Comparison of ENCODE assay signal across 1 cellular context in the genomic region with DNA sequence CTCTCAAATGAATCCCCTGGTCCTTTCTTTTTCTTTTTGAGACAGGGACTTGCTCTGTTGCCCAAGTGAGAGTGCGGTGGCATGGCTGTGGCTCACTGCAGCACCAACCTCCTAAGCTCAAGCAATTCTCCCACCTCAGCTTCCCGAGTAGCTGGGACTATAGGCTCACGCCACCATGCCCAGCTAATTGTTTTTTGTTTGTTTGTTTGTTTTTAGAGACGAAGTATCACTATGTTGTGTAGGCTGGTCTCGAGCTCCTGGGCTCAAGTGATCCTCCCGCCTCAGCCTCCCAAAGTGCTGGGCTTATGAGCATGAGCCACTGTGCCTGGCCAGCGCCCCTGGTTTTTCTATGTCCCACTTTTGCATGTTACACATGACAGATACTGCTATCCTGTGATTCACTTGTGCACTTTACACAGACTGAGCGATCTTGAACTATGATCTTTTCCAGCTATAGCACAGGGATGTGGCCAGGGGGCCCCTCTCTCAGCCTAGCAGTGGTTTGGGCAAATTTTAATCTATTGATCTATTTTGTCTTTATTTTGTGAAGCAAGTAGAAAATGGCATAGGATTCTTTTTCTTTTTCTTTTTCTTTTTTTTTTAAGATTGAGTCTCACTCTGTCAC.
TF ChIP-seq lines count a peak whose summit lies in the region.

No MANE protein-coding gene starts in this region.

TF ChIP-seq in HepG2, 621 proteins besides CTCF, POLR2A, EP300 and RAD21 (continued from another document and continues in another):
- no peak for TF ChIP-seq ZXDC (CRISPR knock-in tag; IDR thresholded peaks at IDR 0.05)
- TF ChIP-seq CHD2 (IDR thresholded peaks at IDR 0.05; ENCODE audit: low read depth, low read length), result no peak
- TF ChIP-seq ZNF615 (CRISPR knock-in tag; IDR thresholded peaks at IDR 0.05; ENCODE audit: borderline replicate concordance), result no peak
- TF ChIP-seq SATB2 (CRISPR knock-in tag; IDR thresholded peaks at IDR 0.05), result no peak
- no peak for TF ChIP-seq CBFB (CRISPR knock-in tag; IDR thresholded peaks at IDR 0.05)
- TF ChIP-seq ZNF891 (CRISPR knock-in tag; IDR thresholded peaks at IDR 0.05), result no peak
- TF ChIP-seq MTA3 (CRISPR knock-in tag; IDR thresholded peaks at IDR 0.05), result no peak
- no peak for TF ChIP-seq ZNF232 (CRISPR knock-in tag; IDR thresholded peaks at IDR 0.05; ENCODE audit: borderline replicate concordance)
- TF ChIP-seq, protein P1, sequence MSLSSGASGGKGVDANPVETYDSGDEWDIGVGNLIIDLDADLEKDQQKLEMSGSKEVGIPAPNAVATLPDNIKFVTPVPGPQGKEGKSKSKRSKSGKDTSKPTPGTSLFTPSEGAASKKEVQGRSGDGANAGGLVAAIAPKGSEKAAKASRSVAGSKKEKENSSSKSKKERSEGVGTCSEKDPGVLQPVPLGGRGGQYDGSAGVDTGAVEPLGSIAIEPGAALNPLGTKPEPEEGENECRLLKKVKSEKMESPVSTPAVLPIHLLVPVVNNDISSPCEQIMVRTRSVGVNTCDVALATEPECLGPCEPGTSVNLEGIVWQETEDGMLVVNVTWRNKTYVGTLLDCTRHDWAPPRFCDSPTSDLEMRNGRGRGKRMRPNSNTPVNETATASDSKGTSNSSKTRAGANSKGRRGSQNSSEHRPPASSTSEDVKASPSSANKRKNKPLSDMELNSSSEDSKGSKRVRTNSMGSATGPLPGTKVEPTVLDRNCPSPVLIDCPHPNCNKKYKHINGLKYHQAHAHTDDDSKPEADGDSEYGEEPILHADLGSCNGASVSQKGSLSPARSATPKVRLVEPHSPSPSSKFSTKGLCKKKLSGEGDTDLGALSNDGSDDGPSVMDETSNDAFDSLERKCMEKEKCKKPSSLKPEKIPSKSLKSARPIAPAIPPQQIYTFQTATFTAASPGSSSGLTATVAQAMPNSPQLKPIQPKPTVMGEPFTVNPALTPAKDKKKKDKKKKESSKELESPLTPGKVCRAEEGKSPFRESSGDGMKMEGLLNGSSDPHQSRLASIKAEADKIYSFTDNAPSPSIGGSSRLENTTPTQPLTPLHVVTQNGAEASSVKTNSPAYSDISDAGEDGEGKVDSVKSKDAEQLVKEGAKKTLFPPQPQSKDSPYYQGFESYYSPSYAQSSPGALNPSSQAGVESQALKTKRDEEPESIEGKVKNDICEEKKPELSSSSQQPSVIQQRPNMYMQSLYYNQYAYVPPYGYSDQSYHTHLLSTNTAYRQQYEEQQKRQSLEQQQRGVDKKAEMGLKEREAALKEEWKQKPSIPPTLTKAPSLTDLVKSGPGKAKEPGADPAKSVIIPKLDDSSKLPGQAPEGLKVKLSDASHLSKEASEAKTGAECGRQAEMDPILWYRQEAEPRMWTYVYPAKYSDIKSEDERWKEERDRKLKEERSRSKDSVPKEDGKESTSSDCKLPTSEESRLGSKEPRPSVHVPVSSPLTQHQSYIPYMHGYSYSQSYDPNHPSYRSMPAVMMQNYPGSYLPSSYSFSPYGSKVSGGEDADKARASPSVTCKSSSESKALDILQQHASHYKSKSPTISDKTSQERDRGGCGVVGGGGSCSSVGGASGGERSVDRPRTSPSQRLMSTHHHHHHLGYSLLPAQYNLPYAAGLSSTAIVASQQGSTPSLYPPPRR (CRISPR knock-in tag; IDR thresholded peaks at IDR 0.05; ENCODE audit: borderline replicate concordance), result no peak
- no peak for TF ChIP-seq SMARCC2 (IDR thresholded peaks at IDR 0.05)
- no peak for TF ChIP-seq ZBTB38 (CRISPR knock-in tag; IDR thresholded peaks at IDR 0.05)
- no peak for TF ChIP-seq REL (CRISPR knock-in tag; conservative IDR thresholded peaks at IDR 0.05)
- no peak for TF ChIP-seq DBP (CRISPR knock-in tag; IDR thresholded peaks at IDR 0.05; ENCODE audit: not compliant biosample characterization)
- no peak for TF ChIP-seq ZNF331 (CRISPR knock-in tag; IDR thresholded peaks at IDR 0.05)
- no peak for TF ChIP-seq ZFP41 (CRISPR knock-in tag; IDR thresholded peaks at IDR 0.05; ENCODE audit: borderline replicate concordance)
- no peak for TF ChIP-seq CEBPZ (IDR thresholded peaks at IDR 0.05; ENCODE audit: low read length)
- TF ChIP-seq ZNF839 (CRISPR knock-in tag; IDR thresholded peaks at IDR 0.05; ENCODE audit: borderline replicate concordance), result no peak
- TF ChIP-seq ZSCAN21 (CRISPR knock-in tag; IDR thresholded peaks at IDR 0.05; ENCODE audit: borderline replicate concordance), result no peak
- no peak for TF ChIP-seq TSC22D2 (CRISPR knock-in tag; IDR thresholded peaks at IDR 0.05; ENCODE audit: borderline replicate concordance)
- TF ChIP-seq CENPT (CRISPR knock-in tag; IDR thresholded peaks at IDR 0.05; ENCODE audit: low read depth), result no peak
- TF ChIP-seq KDM6A (CRISPR knock-in tag; IDR thresholded peaks at IDR 0.05; ENCODE audit: low read depth), result 0 out of 2 replicates have a peak, but pooled peaks have one; percentile 59
- TF ChIP-seq ZNF274 (CRISPR knock-in tag; IDR thresholded peaks at IDR 0.05), result no peak
- TF ChIP-seq TBL1XR1 (IDR thresholded peaks at IDR 0.05; ENCODE audit: borderline replicate concordance, low read length, partially characterized antibody), result no peak
- TF ChIP-seq PAF1 (CRISPR knock-in tag; IDR thresholded peaks at IDR 0.05), result no peak
- peak; percentile 53 for TF ChIP-seq PHF21A (CRISPR knock-in tag; IDR thresholded peaks at IDR 0.05)
- 0 out of 2 replicates have a peak, but pooled peaks have one; percentile 5 for TF ChIP-seq NCOA2 (CRISPR knock-in tag; IDR thresholded peaks at IDR 0.05)
- TF ChIP-seq MAF1 (CRISPR knock-in tag; IDR thresholded peaks at IDR 0.05; ENCODE audit: borderline replicate concordance), result no peak
- no peak for TF ChIP-seq LCORL (IDR thresholded peaks at IDR 0.05)
- TF ChIP-seq LCORL (CRISPR knock-in tag; IDR thresholded peaks at IDR 0.05), result peak; percentile 64; the same call in 1 of the 2 replicates
- TF ChIP-seq ZNF749 (CRISPR knock-in tag; IDR thresholded peaks at IDR 0.05; ENCODE audit: borderline replicate concordance), result no peak
- no peak for TF ChIP-seq ZBTB1 (CRISPR knock-in tag; IDR thresholded peaks at IDR 0.05; ENCODE audit: borderline replicate concordance)
- TF ChIP-seq ZNF7 (CRISPR knock-in tag; IDR thresholded peaks at IDR 0.05), result no peak
- no peak for TF ChIP-seq SNAI1 (CRISPR knock-in tag; IDR thresholded peaks at IDR 0.05; ENCODE audit: borderline replicate concordance)
- TF ChIP-seq JUND (CRISPR knock-in tag; IDR thresholded peaks at IDR 0.05), result no peak
- TF ChIP-seq, protein P2, sequence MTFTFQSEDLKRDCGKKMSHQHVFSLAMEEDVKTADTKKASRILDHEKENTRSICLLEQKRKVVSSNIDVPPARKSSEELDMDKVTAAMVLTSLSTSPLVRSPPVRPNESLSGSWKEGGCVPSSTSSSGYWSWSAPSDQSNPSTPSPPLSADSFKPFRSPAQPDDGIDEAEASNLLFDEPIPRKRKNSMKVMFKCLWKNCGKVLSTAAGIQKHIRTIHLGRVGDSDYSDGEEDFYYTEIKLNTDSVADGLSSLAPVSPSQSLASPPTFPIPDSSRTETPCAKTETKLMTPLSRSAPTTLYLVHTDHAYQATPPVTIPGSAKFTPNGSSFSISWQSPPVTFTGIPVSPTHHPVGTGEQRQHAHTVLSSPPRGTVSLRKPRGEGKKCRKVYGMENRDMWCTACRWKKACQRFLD (CRISPR knock-in tag; IDR thresholded peaks at IDR 0.05; ENCODE audit: borderline replicate concordance), result no peak
- 0 out of 2 replicates have a peak, but pooled peaks have one; percentile 39 for TF ChIP-seq RARA (CRISPR knock-in tag; IDR thresholded peaks at IDR 0.05)
- TF ChIP-seq, protein P3, sequence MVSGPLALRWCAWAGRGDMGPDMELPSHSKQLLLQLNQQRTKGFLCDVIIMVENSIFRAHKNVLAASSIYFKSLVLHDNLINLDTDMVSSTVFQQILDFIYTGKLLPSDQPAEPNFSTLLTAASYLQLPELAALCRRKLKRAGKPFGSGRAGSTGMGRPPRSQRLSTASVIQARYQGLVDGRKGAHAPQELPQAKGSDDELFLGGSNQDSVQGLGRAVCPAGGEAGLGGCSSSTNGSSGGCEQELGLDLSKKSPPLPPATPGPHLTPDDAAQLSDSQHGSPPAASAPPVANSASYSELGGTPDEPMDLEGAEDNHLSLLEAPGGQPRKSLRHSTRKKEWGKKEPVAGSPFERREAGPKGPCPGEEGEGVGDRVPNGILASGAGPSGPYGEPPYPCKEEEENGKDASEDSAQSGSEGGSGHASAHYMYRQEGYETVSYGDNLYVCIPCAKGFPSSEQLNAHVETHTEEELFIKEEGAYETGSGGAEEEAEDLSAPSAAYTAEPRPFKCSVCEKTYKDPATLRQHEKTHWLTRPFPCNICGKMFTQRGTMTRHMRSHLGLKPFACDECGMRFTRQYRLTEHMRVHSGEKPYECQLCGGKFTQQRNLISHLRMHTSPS (CRISPR knock-in tag; IDR thresholded peaks at IDR 0.05; ENCODE audit: low read depth), result no peak
- TF ChIP-seq ZNF776 (CRISPR knock-in tag; IDR thresholded peaks at IDR 0.05), result no peak
- TF ChIP-seq ZNF34 (CRISPR knock-in tag; IDR thresholded peaks at IDR 0.05; ENCODE audit: borderline replicate concordance), result no peak
- TF ChIP-seq FOXM1 (CRISPR knock-in tag; IDR thresholded peaks at IDR 0.05), result no peak
- no peak for TF ChIP-seq ELF1 (CRISPR knock-in tag; IDR thresholded peaks at IDR 0.05)
- no peak for TF ChIP-seq TRIM24 (CRISPR knock-in tag; IDR thresholded peaks at IDR 0.05)
- no peak for TF ChIP-seq PLRG1 (conservative IDR thresholded peaks at IDR 0.05)
- peak; percentile 91 for TF ChIP-seq PAXIP1 (CRISPR knock-in tag; conservative IDR thresholded peaks at IDR 0.05)
- no peak for TF ChIP-seq ZNF83 (CRISPR knock-in tag; IDR thresholded peaks at IDR 0.05; ENCODE audit: borderline replicate concordance)
- peak; percentile 50; the same call in 1 of the 2 replicates for TF ChIP-seq ZBTB20 (CRISPR knock-in tag; IDR thresholded peaks at IDR 0.05; ENCODE audit: borderline replicate concordance, low read depth)
- TF ChIP-seq PAWR (CRISPR knock-in tag; IDR thresholded peaks at IDR 0.05; ENCODE audit: borderline replicate concordance), result no peak
- no peak for TF ChIP-seq RFX5 (IDR thresholded peaks at IDR 0.05; ENCODE audit: low read depth, low read length)
